Comparison of ENCODE assay signal across 27 cellular contexts in genomic region chr1:162502077-162502476, GRCh38.
"Had no signal": no experiment of that assay in that cellular context is flagged by ENCODE, and none has a peak within 500 bp of the region (broad histone marks: within the 10 kb centered on the region; RNA-seq: fewer than 3 reads in every experiment).

No MANE protein-coding gene starts in this region.

- H3K27ac ChIP-seq: brain microvascular endothelial cell, cardiac muscle cell, Peyer's patch had no signal

- H3K4me3 ChIP-seq: cardiac muscle cell, Peyer's patch had no signal

- ATAC-seq: activated CD4-positive, CD25-positive, alpha-beta regulatory T cell treated with anti-CD3 and anti-CD28 coated beads, Interleukin-2, amount 50 U/mL, for 24 hours; activated CD8-positive, alpha-beta T cell treated with anti-CD3 and anti-CD28 coated beads for 36 hours; activated naive CD4-positive, alpha-beta T cell treated with anti-CD3 and anti-CD28 coated beads, Interleukin-2, amount 50 U/mL, for 72 hours had no signal

- H3K9me3 ChIP-seq: Peyer's patch had no signal

- H3K27me3 ChIP-seq: brain microvascular endothelial cell, cardiac muscle cell, Peyer's patch had no signal

- H3K27ac Mint-ChIP-seq: activated CD8-positive, alpha-beta T cell treated with anti-CD3 and anti-CD28 coated beads for 36 hours; activated naive CD4-positive, alpha-beta T cell treated with anti-CD3 and anti-CD28 coated beads, Interleukin-2, amount 50 U/mL, for 72 hours had no signal

- DNase-seq: activated CD4-positive, alpha-beta T cell treated with anti-CD3 and anti-CD28 coated beads for 4 hours; activated CD8-positive, alpha-beta memory T cell treated with anti-CD3 and anti-CD28 coated beads, Interleukin-2, amount 50 U/mL, for 4 hours; activated CD8-positive, alpha-beta T cell treated with anti-CD3 and anti-CD28 coated beads for 36 hours; activated effector memory CD4-positive, alpha-beta T cell treated with anti-CD3 and anti-CD28 coated beads, Interleukin-2, amount 50 U/mL, for 16 hours; activated naive CD4-positive, alpha-beta T cell treated with Interleukin-2 at 50 U/mL for 16 hours; amygdala; brain microvascular endothelial cell; cerebellar nuclear complex; Kasumi-1; KBM-7; NCI-H1048; NCI-H1417 treated with DMSO at 0.1 percent for 48 hours; NCI-H1694; NCI-H2029; NCI-H2107; NCI-H2171 treated with DMSO at 0.1 percent for 48 hours; NCI-H226; NCI-H526; NCI-H774; NK-92 treated with Interleukin-12 subunit alpha and Interleukin-12 subunit beta, amount 100 ng/mL, for 24 hours; OCI-M1; Peyer's patch; SHP77; T-helper 1 cell had no signal

- H3K9me3 Mint-ChIP-seq: activated CD8-positive, alpha-beta T cell treated with anti-CD3 and anti-CD28 coated beads for 36 hours; activated naive CD4-positive, alpha-beta T cell treated with anti-CD3 and anti-CD28 coated beads, Interleukin-2, amount 50 U/mL, for 72 hours had no signal

- H3K4me3 Mint-ChIP-seq: activated CD8-positive, alpha-beta T cell treated with anti-CD3 and anti-CD28 coated beads for 36 hours had no signal

- H3K27me3 Mint-ChIP-seq: activated CD8-positive, alpha-beta T cell treated with anti-CD3 and anti-CD28 coated beads for 36 hours had no signal
